Comparison of ENCODE assay signal across 9 cellular contexts in the genomic region with DNA sequence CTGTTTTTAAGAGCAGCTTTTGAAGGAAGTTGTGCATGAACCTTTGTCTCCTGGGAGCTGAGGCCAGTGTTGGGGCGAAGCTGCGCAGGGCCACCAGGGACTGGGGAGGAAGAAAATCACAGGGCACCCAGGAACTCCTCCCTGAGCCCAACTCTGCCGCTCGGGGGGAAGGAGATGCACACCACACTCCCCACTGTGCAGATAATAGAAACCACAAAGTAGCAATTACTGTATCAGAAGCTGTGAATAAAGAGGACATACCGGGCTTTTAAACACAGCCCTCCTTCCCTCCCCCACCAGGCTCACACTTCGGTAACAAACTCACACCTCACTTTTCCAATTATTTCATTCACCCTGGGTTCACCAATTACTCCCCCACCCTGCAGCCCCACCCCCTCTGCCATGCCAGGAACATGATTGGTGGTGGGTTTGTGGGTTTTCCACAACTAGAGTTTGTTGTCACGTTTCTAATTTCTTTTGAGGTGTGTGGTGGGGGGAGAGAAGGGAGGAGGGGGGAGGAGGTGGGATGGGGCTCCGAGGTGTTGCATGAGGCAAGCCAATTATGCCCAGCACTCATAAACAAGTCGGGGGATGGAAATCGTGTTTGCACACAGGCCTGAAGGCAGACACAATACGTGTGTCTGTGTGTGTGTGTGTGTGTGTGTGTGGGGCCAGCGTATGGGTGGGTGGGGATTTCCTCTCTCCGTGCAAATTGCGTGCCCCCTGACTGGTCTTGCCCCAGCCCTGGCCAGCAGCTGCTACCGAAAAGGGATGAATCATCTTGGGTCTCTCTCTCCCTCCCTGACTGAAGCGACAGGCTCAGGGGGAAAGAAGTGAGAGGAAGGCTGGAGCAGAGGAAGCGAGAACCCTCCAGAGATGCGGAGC.
DNase-seq lines count a peak whose midpoint lies in the region; ATAC-seq and TF ChIP-seq lines count a peak whose summit lies in the region.
"Had no signal": no experiment of that assay in that cellular context is flagged by ENCODE, and none has a peak within 500 bp of the region (broad histone marks: within the 10 kb centered on the region; RNA-seq: fewer than 3 reads in every experiment).

No MANE protein-coding gene starts in this region.

- ATAC-seq in CD4-positive, alpha-beta T cell (ENCODE audit: poor library complexity) = no peak

- H3K27me3 Mint-ChIP-seq in neural crest cell (ENCODE audit: low read depth) = no peaks in the 10 kb centered on the region
- H3K27me3 Mint-ChIP-seq in CD4-positive, alpha-beta T cell = no peaks in the 10 kb centered on the region
- H3K27me3 Mint-ChIP-seq: T-cell had no signal

- peaks cover 0 to 9% of the 10 kb centered on the region in 2 donors for H3K36me3 ChIP-seq in adrenal gland (replicated peaks in 1 of 2)

- peak overlapping the region; percentile 27 for H3K27ac Mint-ChIP-seq in neural crest cell (ENCODE audit: unreplicated experiment)
- H3K27ac Mint-ChIP-seq in CD4-positive, alpha-beta T cell = no peak overlapping the region
- H3K27ac Mint-ChIP-seq: T-cell had no signal

- CTCF ChIA-PET in CD4-positive, alpha-beta T cell (lab: Charles Lee) = no interaction called here

- H3K36me3 Mint-ChIP-seq in neural crest cell (ENCODE audit: low read depth) = peaks cover 4% of the 10 kb centered on the region
- H3K36me3 Mint-ChIP-seq in CD4-positive, alpha-beta T cell (ENCODE audit: low read depth) = peaks cover 43% of the 10 kb centered on the region

- H3K4me1 Mint-ChIP-seq in neural crest cell = peaks cover 27% of the 10 kb centered on the region
- peaks cover 3% of the 10 kb centered on the region for H3K4me1 Mint-ChIP-seq in CD4-positive, alpha-beta T cell (ENCODE audit: low read depth)

- H3K4me1 ChIP-seq in adrenal gland (replicated peaks in 1 of 2) = no peaks in the 10 kb centered on the region

- H3K4me3 Mint-ChIP-seq in neural crest cell = no peak overlapping the region
- H3K4me3 Mint-ChIP-seq in CD4-positive, alpha-beta T cell = no peak overlapping the region
- H3K4me3 Mint-ChIP-seq: T-cell had no signal

- no peak overlapping the region for H3K4me3 ChIP-seq in GM12865 (ENCODE audit: low read depth, low read length)
- H3K4me3 ChIP-seq in adrenal gland = no peak overlapping the region

- no peak overlapping the region for H3K27ac ChIP-seq in adrenal gland
- H3K27ac ChIP-seq in CD4-positive, alpha-beta T cell (ENCODE audit: low read depth, low read length) = no peak overlapping the region

- no peak for TF ChIP-seq POLR2A in adrenal gland (IDR thresholded peaks at IDR 0.05)

- no peaks in the 10 kb centered on the region for H3K27me3 ChIP-seq in adrenal gland
- no peaks in the 10 kb centered on the region for H3K27me3 ChIP-seq in CD4-positive, alpha-beta T cell (ENCODE audit: control insufficient read depth, insufficient read depth, low read length)

- TF ChIP-seq CTCF in GM12865 (IDR thresholded peaks at IDR 0.05; ENCODE audit: insufficient read depth, low read depth, low read length, missing control alignments) (no peak), neural crest cell (conservative IDR thresholded peaks at IDR 0.05) (no peak), adrenal gland (IDR thresholded peaks at IDR 0.05) (no peak)
- no peak for TF ChIP-seq CTCF in CD4-positive, alpha-beta T cell (IDR thresholded peaks at IDR 0.05)

- intact Hi-C loops in adrenal gland (cut with DNase I) = no loop called here
- intact Hi-C loops in CD4-positive, alpha-beta T cell (cut with DNase I, micrococcal nuclease) = no loop called here

- DNase-seq in GM12865 (ENCODE audit: low read depth) = peak; percentile 70
- peak; percentile 86 for DNase-seq in NCI-H146 (lab: John Stamatoyannopoulos, UW)
- DNase-seq in astrocyte of the hippocampus (ENCODE audit: low read depth, low spot score) = peak; percentile 86
- DNase-seq in neural crest cell (ENCODE audit: low read depth, low spot score) = no peak
- DNase-seq in adrenal gland = no peak
- no peak for DNase-seq in HK-2 (ENCODE audit: unreplicated experiment)
- no peak for DNase-seq in central memory CD4-positive, alpha-beta T cell
- DNase-seq in CD4-positive, alpha-beta T cell = no peak

- H3K9me3 Mint-ChIP-seq in neural crest cell = no peaks in the 10 kb centered on the region
- H3K9me3 Mint-ChIP-seq in CD4-positive, alpha-beta T cell = no peaks in the 10 kb centered on the region
- H3K9me3 Mint-ChIP-seq: T-cell had no signal

- POLR2A ChIA-PET in CD4-positive, alpha-beta T cell (lab: Charles Lee) = no interaction called here

- H3K9me3 ChIP-seq in adrenal gland (replicated peaks in 1 of 3) = no peaks in the 10 kb centered on the region
- no peaks in the 10 kb centered on the region for H3K9me3 ChIP-seq in CD4-positive, alpha-beta T cell (ENCODE audit: control insufficient read depth, low read length)

- WGBS in adrenal gland, 4 donors = 69 to 72% (median 72%) methylated on average over 18 of the region's 18 CpGs

Comparison
In these comparisons a context has a peak if more than half of its experiments do, and no peak if none do; other contexts are left out.
1. DNase-seq: peak in GM12865 (single experiment), NCI-H146 (single experiment) and astrocyte of the hippocampus (single experiment); none in neural crest cell (single experiment), adrenal gland (0 of 7), HK-2 (single experiment), central memory CD4-positive, alpha-beta T cell (single experiment) and CD4-positive, alpha-beta T cell (0 of 10).